ENCODE assay signal across 8 cellular contexts in genomic region chr2:100417745-100418090, GRCh38. TPM values are rescaled to one million over a fixed set of nuclear protein-coding genes. Genes with fewer than 3 reads are reported as not detected.
DNase-seq lines count a peak whose midpoint lies in the region; ATAC-seq, FAIRE-seq and TF ChIP-seq lines count a peak whose summit lies in the region.

No MANE protein-coding gene starts in this region.

- H3K27me3 Mint-ChIP-seq in memory B cell = no peaks in the 10 kb centered on the region

- H3K4me1 ChIP-seq in cardiac muscle cell (ENCODE audit: low read depth) = peaks cover 16% of the 10 kb centered on the region
- peaks cover 3% of the 10 kb centered on the region for H3K4me1 ChIP-seq in upper lobe of right lung

- no peak for FAIRE-seq in frontal cortex (lab: Jason Lieb, UNC)

- H3K4me3 ChIP-seq in cardiac muscle cell (peak overlapping the region; percentile 78), brain microvascular endothelial cell (ENCODE audit: low read depth, low read length) (peak overlapping the region; percentile 79), upper lobe of right lung (peak overlapping the region; percentile 88)

- ATAC-seq in left ventricle myocardium superior (no peak), memory B cell (ENCODE audit: low read depth) (no peak), upper lobe of right lung (no peak), HG02973 (IDR thresholded peaks at IDR 0.05; ENCODE audit: unreplicated experiment) (no peak)

- H3K4me3 Mint-ChIP-seq in memory B cell = peak overlapping the region; percentile 78

- intact Hi-C loops in left ventricle myocardium superior (cut with micrococcal nuclease) (no loop called here), upper lobe of right lung (cut with DNase I) (no loop called here)

- in situ Hi-C loops in brain microvascular endothelial cell (cut with HindIII; ENCODE audit: low pct_ligation_motif_present, low sequenced_read_pairs) = no loop called here

- H3K36me3 ChIP-seq in cardiac muscle cell = no peaks in the 10 kb centered on the region
- H3K36me3 ChIP-seq in brain microvascular endothelial cell (replicated peaks) = peaks cover 2% of the 10 kb centered on the region
- H3K36me3 ChIP-seq in upper lobe of right lung = no peaks in the 10 kb centered on the region

- no peaks in the 10 kb centered on the region for H3K9me3 Mint-ChIP-seq in memory B cell

- no peaks in the 10 kb centered on the region for H3K9me3 ChIP-seq in cardiac muscle cell (ENCODE audit: low read depth)
- no peaks in the 10 kb centered on the region for H3K9me3 ChIP-seq in upper lobe of right lung

- peaks cover 17% of the 10 kb centered on the region for H3K4me1 Mint-ChIP-seq in memory B cell

- H3K27ac Mint-ChIP-seq in memory B cell = no peak overlapping the region

- H3K27me3 ChIP-seq in cardiac muscle cell = no peaks in the 10 kb centered on the region
- no peaks in the 10 kb centered on the region for H3K27me3 ChIP-seq in brain microvascular endothelial cell (replicated peaks)
- no peaks in the 10 kb centered on the region for H3K27me3 ChIP-seq in upper lobe of right lung

- DNase-seq in cardiac muscle cell (ENCODE audit: low read depth in 1 of 2, low spot score in 1 of 2) = no peak
- no peak for DNase-seq in left ventricle myocardium superior
- DNase-seq in brain microvascular endothelial cell = no peak
- no peak for DNase-seq in memory B cell (ENCODE audit: low spot score in 2 of 2)
- no peak for DNase-seq in upper lobe of right lung
- DNase-seq in HCEC 1CT = no peak
- no peak for DNase-seq in frontal cortex (ENCODE audit: low spot score in 2 of 2)

- H3K27ac ChIP-seq in cardiac muscle cell = peak overlapping the region; percentile 92
- H3K27ac ChIP-seq in brain microvascular endothelial cell = peak overlapping the region; percentile 71
- no peak overlapping the region for H3K27ac ChIP-seq in upper lobe of right lung

- TF ChIP-seq CTCF in cardiac muscle cell (IDR thresholded peaks at IDR 0.05; ENCODE audit: low read depth, low read length) (no peak), brain microvascular endothelial cell (IDR thresholded peaks at IDR 0.05; ENCODE audit: low read depth, low read length, missing control alignments) (no peak), upper lobe of right lung (IDR thresholded peaks at IDR 0.05) (no peak)

- peaks cover 8% of the 10 kb centered on the region for H3K36me3 Mint-ChIP-seq in memory B cell

RNA-seq across cellular contexts. Expression of gene CHST10, which starts 0.2 kb away (rescaled TPM):
- total RNA-seq in cardiac muscle cell (21.6 and 22.2 TPM in 2 replicates), left ventricle myocardium superior (10.7 TPM), upper lobe of right lung (8.4 TPM), frontal cortex (82.3 TPM)
- 21.0 and 30.0 TPM in 2 replicates for polyA plus RNA-seq in cardiac muscle cell

RNA-seq across cellular contexts. Expression of gene NMS, which starts 52.6 kb away (rescaled TPM):
- total RNA-seq in cardiac muscle cell = not detected in 2 replicates
- polyA plus RNA-seq in cardiac muscle cell = not detected in 2 replicates
- not detected for total RNA-seq in left ventricle myocardium superior
- total RNA-seq in upper lobe of right lung = not detected
- not detected for total RNA-seq in frontal cortex
